In genomic region chr5:98775962-98776687, GRCh38 we compare ENCODE assay signal across 8 cellular contexts. TPM values are rescaled to one million over a fixed set of nuclear protein-coding genes. Genes with fewer than 3 reads are reported as not detected.
DNase-seq lines count a peak whose midpoint lies in the region; ATAC-seq, FAIRE-seq and TF ChIP-seq lines count a peak whose summit lies in the region.

No MANE protein-coding gene starts in this region.

- no peak for TF ChIP-seq EP300 in SK-N-SH (IDR thresholded peaks at IDR 0.05; ENCODE audit: borderline replicate concordance in 1 of 2, low read depth in 1 of 2, low read length in 1 of 2)

- H3K9me2 ChIP-seq in SK-N-SH = no peaks in the 10 kb centered on the region

- H3K4me3 ChIP-seq in SK-N-SH (ENCODE audit: low read depth in 2 of 2, low read length in 1 of 2) (peak overlapping the region; percentile 76 to 83; a peak in 3 of 4 replicates), WI38 (ENCODE audit: low read depth, low read length) (peak overlapping the region; percentile 95), foreskin fibroblast (ENCODE audit: low read depth in 1 of 2, low read length in 2 of 2) (peak overlapping the region; percentile 79 to 83), small intestine (ENCODE audit: low read depth in 1 of 2, low read length in 2 of 2) (peak overlapping the region in 1 of 2 donors; percentile 99)

- peaks cover 20 to 73% of the 10 kb centered on the region in 2 experiments for H3K36me3 ChIP-seq in SK-N-SH (replicated peaks in 1 of 2; ENCODE audit: control insufficient read depth in 1 of 2, insufficient read depth in 2 of 2, low read length in 1 of 2)
- H3K36me3 ChIP-seq in small intestine (ENCODE audit: control insufficient read depth in 2 of 2, insufficient read depth in 2 of 2, low read length in 2 of 2) = no peaks in the 10 kb centered on the region

- no peak overlapping the region for H2AFZ ChIP-seq in SK-N-SH (ENCODE audit: low read depth)

- no peak for TF ChIP-seq RAD21 in SK-N-SH (IDR thresholded peaks at IDR 0.05; ENCODE audit: low read length)

- H3K27me3 ChIP-seq in SK-N-SH (ENCODE audit: insufficient read depth) (no peaks in the 10 kb centered on the region), small intestine (ENCODE audit: control insufficient read depth in 2 of 2, insufficient read depth in 2 of 2, low read length in 2 of 2) (no peaks in the 10 kb centered on the region)

- CTCF ChIA-PET in SK-N-SH (lab: Yijun Ruan, JAX) = interaction anchor here (13.6 kb wide), 1 partner anchor 16 kb away, joined by 409 read pairs; no protein-coding TSS in a partner anchor

- peaks cover 29% of the 10 kb centered on the region for H3F3A ChIP-seq in SK-N-SH (replicated peaks; ENCODE audit: insufficient read depth)

- TF ChIP-seq CTCF in SK-N-SH (IDR thresholded peaks at IDR 0.05) (no peak), WI38 (IDR thresholded peaks at IDR 0.05; ENCODE audit: low read depth, low read length) (no peak), foreskin fibroblast (IDR thresholded peaks at IDR 0.05; ENCODE audit: low read depth, low read length) (no peak)

- POLR2A ChIA-PET in SK-N-SH (lab: Yijun Ruan, JAX) = no interaction called here

- no peak for ATAC-seq in SK-N-SH treated with all-trans-retinoic acid at 6 μM for 48 hours
- ATAC-seq in HG02588 (IDR thresholded peaks at IDR 0.05; ENCODE audit: unreplicated experiment) = no peak

- peak overlapping the region; percentile 87 for H3K9ac ChIP-seq in SK-N-SH

- H3K4me1 ChIP-seq in SK-N-SH (ENCODE audit: control insufficient read depth in 1 of 2, insufficient read depth in 2 of 2, low read depth in 1 of 2, low read length in 1 of 2) (peaks cover 9 to 30% of the 10 kb centered on the region in 2 experiments; a peak in 3 of 4 replicates), small intestine (ENCODE audit: control insufficient read depth in 2 of 2, insufficient read depth in 1 of 2, low read depth in 1 of 2, low read length in 1 of 2) (peaks cover 0 to 8% of the 10 kb centered on the region in 2 donors)

- H3K27ac ChIP-seq in SK-N-SH (ENCODE audit: low read depth in 2 of 2, low read length in 1 of 2) (peak overlapping the region in 1 of 2 experiments; percentile 75; a peak in 3 of 4 replicates), small intestine (ENCODE audit: low read depth in 1 of 2, low read length in 1 of 2) (no peak overlapping the region)

- H3K4me2 ChIP-seq in SK-N-SH = peak overlapping the region; percentile 81

- no peaks in the 10 kb centered on the region for H3K9me3 ChIP-seq in SK-N-SH
- H3K9me3 ChIP-seq in small intestine (ENCODE audit: control insufficient read depth, low read depth) = no peaks in the 10 kb centered on the region

- H4K20me1 ChIP-seq in SK-N-SH (ENCODE audit: insufficient read depth) = peaks cover 72% of the 10 kb centered on the region

- no peak for FAIRE-seq in small intestine (lab: Jason Lieb, UNC)

- H3K79me2 ChIP-seq in SK-N-SH (ENCODE audit: insufficient read depth) = peaks cover 97% of the 10 kb centered on the region

- 66% methylated on average over 7 of the region's 7 CpGs for WGBS in SK-N-SH (ENCODE audit: low lambda C conversion rate)
- WGBS in small intestine, 3 donors = 13 to 46% (median 30%) methylated on average over 7 of the region's 7 CpGs

- DNase-seq in SK-N-SH (no peak), foreskin fibroblast (peak; percentile 64 to 74), small intestine (peak; percentile 38), midbrain (lab: John Stamatoyannopoulos, UW) (no peak)
- DNase-seq in activated CD4-positive, alpha-beta T cell treated with anti-CD3 and anti-CD28 coated beads, Interleukin-2, amount 50 U/mL, for 48 hours = no peak

TF ChIP-seq in SK-N-SH, 30 proteins besides CTCF, POLR2A, EP300 and RAD21 (continues in another document):
- no peak for TF ChIP-seq MXI1 (IDR thresholded peaks at IDR 0.05; ENCODE audit: low read depth, low read length)
- no peak for TF ChIP-seq RFX5 (IDR thresholded peaks at IDR 0.05; ENCODE audit: low read length)
- TF ChIP-seq NFIC (IDR thresholded peaks at IDR 0.05; ENCODE audit: borderline replicate concordance) = peak; percentile 22; the same call in 1 of the 2 replicates
- TF ChIP-seq TEAD4 (IDR thresholded peaks at IDR 0.05; ENCODE audit: borderline replicate concordance, insufficient read depth) = no peak
- 0 out of 2 replicates have a peak, but pooled peaks have one; percentile 2 for TF ChIP-seq JUND (IDR thresholded peaks at IDR 0.05)
- no peak for TF ChIP-seq MEF2A (IDR thresholded peaks at IDR 0.05; ENCODE audit: borderline replicate concordance, low read depth)
- TF ChIP-seq MAX (IDR thresholded peaks at IDR 0.05; ENCODE audit: low read depth) = 0 out of 2 replicates have a peak, but pooled peaks have one; percentile 23
- TF ChIP-seq FOXM1 (IDR thresholded peaks at IDR 0.05; ENCODE audit: low read depth) = no peak
- TF ChIP-seq POLR2AphosphoS5 (IDR thresholded peaks at IDR 0.05; ENCODE audit: low read depth, low read length) = peak; percentile 44; the same call in 1 of the 2 replicates

TF ChIP-seq in SK-N-SH treated with all-trans-retinoic acid at 6 μM for 48 hours, 23 proteins besides CTCF, POLR2A, EP300 and RAD21:
- no peak for TF ChIP-seq GLIS3 (CRISPR knock-in tag; IDR thresholded peaks at IDR 0.05)
- no peak for TF ChIP-seq POU6F1 (CRISPR knock-in tag; IDR thresholded peaks at IDR 0.05; ENCODE audit: borderline replicate concordance, low read depth)
TF ChIP-seq in SK-N-SH treated with all-trans-retinoic acid at 6 μM for 48 hours: peak in this region for 0.

RNA-seq across cellular contexts. Expression of gene RGMB, which starts 2.7 kb away (rescaled TPM):
- polyA plus RNA-seq in SK-N-SH (2012; rRNA removed) = 72.6 and 86.7 TPM in 2 replicates
- 71.7 and 77.5 TPM in 2 replicates for polyA plus RNA-seq in SK-N-SH (2012; cell fraction: cytosol; rRNA removed)
- 242 and 373 TPM in 2 replicates for polyA plus RNA-seq in SK-N-SH (2012; cell fraction: nucleus; rRNA removed)
- 10 to 100 TPM in 1 of 3 donors, 1 to 10 TPM in 2; 3.2 to 55.7 (median 3.6) TPM for polyA plus RNA-seq in small intestine

Comparison
In these comparisons a context has a peak if more than half of its experiments do, and no peak if none do; other contexts are left out.
1. DNase-seq: peak in foreskin fibroblast (2 of 2) and small intestine (single experiment); none in SK-N-SH (single experiment), midbrain (single experiment) and activated CD4-positive, alpha-beta T cell treated with anti-CD3 and anti-CD28 coated beads, Interleukin-2, amount 50 U/mL, for 48 hours (0 of 2).